8 cellular contexts compared by ENCODE assay signal in the genomic region with DNA sequence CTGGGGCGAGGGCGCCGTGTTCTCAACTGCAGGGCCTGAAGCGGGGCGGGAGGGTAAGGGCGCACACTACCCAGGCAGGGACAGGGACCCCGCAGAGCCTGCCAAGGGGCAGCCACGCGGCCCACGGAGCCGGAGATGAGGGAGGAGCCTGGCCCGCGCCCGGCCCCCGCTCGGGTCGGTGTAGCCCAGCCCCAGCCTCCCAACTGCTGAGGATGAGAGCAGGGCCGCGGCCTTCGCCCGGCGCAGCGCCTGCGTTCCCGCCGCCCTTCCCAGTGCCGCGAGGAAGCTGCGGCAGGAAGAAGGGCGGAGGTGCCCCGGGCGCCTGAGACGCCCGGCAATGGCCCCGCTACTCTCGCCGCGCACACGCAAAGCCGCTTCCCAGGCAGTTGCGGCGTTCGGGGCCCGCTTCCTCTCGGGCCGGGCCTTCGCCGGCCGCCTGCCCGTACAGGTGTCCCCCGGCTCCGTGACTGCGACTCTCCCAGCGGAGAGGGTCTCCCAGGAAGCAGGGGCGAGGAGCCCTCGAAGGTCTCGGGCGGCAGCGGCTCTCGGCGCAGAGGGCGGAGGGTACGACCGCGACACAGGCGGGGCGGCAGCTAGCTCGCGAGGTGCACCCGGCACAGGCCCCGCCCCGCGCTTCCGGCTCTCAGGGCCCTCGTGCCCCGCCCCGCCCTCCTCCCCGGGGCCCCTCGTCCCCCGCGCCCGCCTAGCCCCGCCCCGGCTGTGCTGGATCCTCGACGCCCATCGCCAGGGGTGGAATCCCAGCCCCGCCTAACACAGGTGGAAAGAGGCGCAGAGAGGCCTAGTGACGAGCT. TPM values are rescaled to one million over a fixed set of nuclear protein-coding genes. Genes with fewer than 3 reads are reported as not detected.
DNase-seq lines count a peak whose midpoint lies in the region; ATAC-seq, FAIRE-seq and TF ChIP-seq lines count a peak whose summit lies in the region.

No MANE protein-coding gene starts in this region.

- no peak for TF ChIP-seq CTCF in foreskin keratinocyte (conservative IDR thresholded peaks at IDR 0.05)

- peak; percentile 85 for DNase-seq in ELF-1 (ENCODE audit: low read depth, low spot score)
- DNase-seq in H54 (ENCODE audit: insufficient read length, low spot score) = peak; percentile 93
- DNase-seq in LoVo (ENCODE audit: low spot score) = peak; percentile 95
- DNase-seq in RPMI8226 = peak; percentile 87
- DNase-seq in activated effector memory CD4-positive, alpha-beta T cell treated with Interleukin-2 at 50 U/mL for 16 hours = peak; percentile 90
- peak in 1 of 2 donors; percentile 70 for DNase-seq in foreskin keratinocyte
- peak in 47 of 49 donors; percentile 14 to 89 (median 55) for DNase-seq in substantia nigra (lab: John Stamatoyannopoulos, UW)

- H3K4me1 ChIP-seq in foreskin keratinocyte (peaks cover 5% of the 10 kb centered on the region), neuron (ENCODE audit: insufficient read depth, low read length) (peaks cover 11% of the 10 kb centered on the region)

- H3K9me3 ChIP-seq in neuron (ENCODE audit: low read length) = no peaks in the 10 kb centered on the region

- no peak for TF ChIP-seq POLR2A in H54 (IDR thresholded peaks at IDR 0.05; ENCODE audit: low read depth, low read length)

- H2AFZ ChIP-seq in neuron (ENCODE audit: low read depth, low read length) = peak overlapping the region; percentile 85

- no peaks in the 10 kb centered on the region for H3K27me3 ChIP-seq in foreskin keratinocyte
- no peaks in the 10 kb centered on the region for H3K27me3 ChIP-seq in neuron (ENCODE audit: insufficient read depth, low read length)

- FAIRE-seq in H54 (lab: Jason Lieb, UNC) = no peak

- peak; percentile 91 for ATAC-seq in foreskin keratinocyte

- H3K4me3 ChIP-seq in neuron (ENCODE audit: low read length) = peak overlapping the region; percentile 63

- H3K36me3 ChIP-seq in neuron (ENCODE audit: insufficient read depth, low read length) = no peaks in the 10 kb centered on the region

- H3K27ac ChIP-seq in foreskin keratinocyte (peak overlapping the region; percentile 72), substantia nigra (ENCODE audit: low read depth, low read length, poor library complexity, severe bottlenecking) (peak overlapping the region; percentile 82)

RNA-seq across cellular contexts. Expression of gene YY1, which starts 24.8 kb away (rescaled TPM):
- total RNA-seq in foreskin keratinocyte = 51.8 and 52.9 TPM in 2 replicates
- polyA plus RNA-seq in foreskin keratinocyte = 38.3 and 49.4 TPM in 2 replicates

RNA-seq across cellular contexts. Expression of gene DEGS2, which starts 54.7 kb away (rescaled TPM):
- 0.07 TPM in 1 of 2 replicates, not detected in the other for total RNA-seq in foreskin keratinocyte
- 0.04 and 0.14 TPM in 2 replicates for polyA plus RNA-seq in foreskin keratinocyte
